Comparison of ENCODE assay signal across 8 cellular contexts in genomic region chr17:56832446-56832845, GRCh38. TPM values are rescaled to one million over a fixed set of nuclear protein-coding genes. Genes with fewer than 3 reads are reported as not detected.
DNase-seq lines count a peak whose midpoint lies in the region; TF ChIP-seq lines count a peak whose summit lies in the region.

No MANE protein-coding gene starts in this region.

- H3K36me3 Mint-ChIP-seq in Caco-2 (ENCODE audit: insufficient read depth, unreplicated experiment) (peaks cover 24% of the 10 kb centered on the region), neural crest cell (ENCODE audit: low read depth) (peaks cover 11% of the 10 kb centered on the region)

- H3K9me2 ChIP-seq in Loucy (replicated peaks; ENCODE audit: low read depth, low read length): no peaks in the 10 kb centered on the region

- H3K4me1 Mint-ChIP-seq in Caco-2 (ENCODE audit: low read depth, unreplicated experiment) (peaks cover 33% of the 10 kb centered on the region), neural crest cell (peaks cover 33% of the 10 kb centered on the region)

- H3K4me1 ChIP-seq in Caco-2: peaks cover 6% of the 10 kb centered on the region
- H3K4me1 ChIP-seq in Loucy (ENCODE audit: insufficient read depth, low read length, poor library complexity, severe bottlenecking): peaks cover 53% of the 10 kb centered on the region

- POLR2A ChIA-PET in Caco-2 (lab: Charles Lee): interaction anchor here (1.1 kb wide), 1 partner anchor 81 kb away, joined by 3 read pairs; the partner anchor contains the start of gene TRIM25

- H3K9me3 Mint-ChIP-seq in Caco-2 (ENCODE audit: unreplicated experiment): no peaks in the 10 kb centered on the region
- no peaks in the 10 kb centered on the region for H3K9me3 Mint-ChIP-seq in neural crest cell

- BruUV-seq in Caco-2 (replicated peaks; lab: Mats Ljungman, UMichigan): no TSS peak

- peak overlapping the region in 14 of 59 donors; percentile 10 to 95 (median 92) for H3K27ac ChIP-seq in dorsolateral prefrontal cortex

- peak overlapping the region; percentile 96 for H3K4me2 ChIP-seq in Loucy (ENCODE audit: low read depth, low read length, poor library complexity, severe bottlenecking)

- no peaks in the 10 kb centered on the region for H3K36me3 ChIP-seq in Caco-2 (ENCODE audit: control insufficient read depth, insufficient read depth, low read length)
- H3K36me3 ChIP-seq in Loucy (ENCODE audit: insufficient read depth, low read length): no peaks in the 10 kb centered on the region

- H3K9me3 ChIP-seq in Caco-2 (no peaks in the 10 kb centered on the region), Loucy (ENCODE audit: insufficient read depth, low read depth, low read length) (no peaks in the 10 kb centered on the region)

- peak overlapping the region; percentile 87 for H3K9ac ChIP-seq in Loucy (ENCODE audit: low read depth, low read length, poor library complexity, severe bottlenecking)

- H3K79me2 ChIP-seq in Loucy (ENCODE audit: insufficient read depth, low read length): peaks cover 80% of the 10 kb centered on the region

- intact Hi-C loops in Caco-2 (cut with micrococcal nuclease; ENCODE audit: unreplicated experiment): loop anchor here (10.0 kb wide), 1 partner anchor 252 kb away; the partner anchor contains the start of gene AKAP1
- intact Hi-C loops in dorsolateral prefrontal cortex (cut with DNase I): loop anchor here (2.0 to 10.0 kb wide), 4 partner anchors 80 to 252 kb away; partner anchors contain the start of genes AKAP1 (in 1 of the 2) and TRIM25 (in 1 of the 2)

- peak overlapping the region; percentile 85; the same call in 1 of the 2 replicates for H2AFZ ChIP-seq in Loucy (ENCODE audit: low read length)

- CTCF ChIA-PET in Caco-2 (lab: Charles Lee): interaction anchor here (4.7 kb wide), 1 partner anchor 13 kb away, joined by 37 read pairs; no protein-coding TSS in a partner anchor

- H3K27me3 ChIP-seq in Caco-2 (replicated peaks; ENCODE audit: control insufficient read depth, insufficient read depth, low read length) (no peaks in the 10 kb centered on the region), Loucy (ENCODE audit: insufficient read depth, low read length, poor library complexity, severe bottlenecking) (no peaks in the 10 kb centered on the region), dorsolateral prefrontal cortex (no peaks in the 10 kb centered on the region)

- no peaks in the 10 kb centered on the region for H3F3A ChIP-seq in Loucy (ENCODE audit: low read depth)

- H3K27ac Mint-ChIP-seq in Caco-2 (ENCODE audit: unreplicated experiment): no peak overlapping the region
- no peak overlapping the region for H3K27ac Mint-ChIP-seq in neural crest cell (ENCODE audit: unreplicated experiment)

- no peaks in the 10 kb centered on the region for H3K27me3 Mint-ChIP-seq in Caco-2 (ENCODE audit: insufficient read depth, unreplicated experiment)
- peaks cover 21% of the 10 kb centered on the region for H3K27me3 Mint-ChIP-seq in neural crest cell (ENCODE audit: low read depth)

- H3K4me3 ChIP-seq in Caco-2 (ENCODE audit: low read depth, low read length) (peak overlapping the region; percentile 79), Loucy (ENCODE audit: low read length, poor library complexity, severe bottlenecking) (peak overlapping the region; percentile 92), dorsolateral prefrontal cortex (peak overlapping the region; percentile 61 to 94 (median 83))

- H3K4me3 Mint-ChIP-seq in Caco-2 (ENCODE audit: unreplicated experiment) (peak overlapping the region; percentile 84), neural crest cell (peak overlapping the region; percentile 73)

- no peak for DNase-seq in Caco-2
- DNase-seq in dorsolateral prefrontal cortex: no peak
- no peak for DNase-seq in neural crest cell (ENCODE audit: low read depth, low spot score)
- no peak for DNase-seq in GM19240 (ENCODE audit: insufficient read length, low spot score)
- no peak for DNase-seq in MV-4-11 (lab: John Stamatoyannopoulos, UW)
- no peak for DNase-seq in OCI-M2 (lab: John Stamatoyannopoulos, UW; ENCODE audit: unreplicated experiment)
- no peak for DNase-seq in effector CD4-positive, alpha-beta T cell

- peaks cover 51% of the 10 kb centered on the region for H4K20me1 ChIP-seq in Loucy (ENCODE audit: insufficient read depth, low read length, poor library complexity, severe bottlenecking)

- TF ChIP-seq CTCF in Caco-2 (IDR thresholded peaks at IDR 0.05; ENCODE audit: insufficient read depth in 1 of 2, low read depth in 1 of 2, low read length in 1 of 2, severe bottlenecking in 1 of 2, unreplicated experiment in 1 of 2) (no peak), Loucy (conservative IDR thresholded peaks at IDR 0.05; ENCODE audit: low read length) (no peak), dorsolateral prefrontal cortex (IDR thresholded peaks at IDR 0.05 in 54 of 56, conservative IDR thresholded peaks at IDR 0.05 in 2 of 56; ENCODE audit: low read depth in 1 of 56, partially characterized antibody in 56 of 56) (no peak), neural crest cell (conservative IDR thresholded peaks at IDR 0.05) (no peak)

RNA-seq across cellular contexts. Expression of gene C17orf67, which starts 1.3 kb away (rescaled TPM):
- 2.9 and 4.6 TPM in 2 replicates for total RNA-seq in Caco-2 (2022)
- 10 to 100 TPM in 1 of 120 experiments, 1 to 10 TPM in 118, under 1 TPM in 1; 0.63 to 10.3 (median 3.4) TPM for total RNA-seq in dorsolateral prefrontal cortex
- 2.3 and 2.4 TPM in 2 replicates for total RNA-seq in neural crest cell

RNA-seq across cellular contexts. Expression of gene DGKE, which starts 1.5 kb away (rescaled TPM):
- total RNA-seq in Caco-2 (2022) (15.5 and 17.6 TPM in 2 replicates), dorsolateral prefrontal cortex (10 to 100 TPM; 16.5 to 50.4 (median 34.2) TPM), neural crest cell (4.7 and 5.4 TPM in 2 replicates)
